Comparison of ENCODE assay signal across 7 cellular contexts in genomic region chr16:75491876-75492275, GRCh38. TPM values are rescaled to one million over a fixed set of nuclear protein-coding genes. Genes with fewer than 3 reads are reported as not detected.
DNase-seq lines count a peak whose midpoint lies in the region; ATAC-seq and TF ChIP-seq lines count a peak whose summit lies in the region.
"Had no signal": no experiment of that assay in that cellular context is flagged by ENCODE, and none has a peak within 500 bp of the region (broad histone marks: within the 10 kb centered on the region; RNA-seq: fewer than 3 reads in every experiment).

No MANE protein-coding gene starts in this region.

- TF ChIP-seq CTCF in astrocyte of the cerebellum (IDR thresholded peaks at IDR 0.05; ENCODE audit: low read depth, low read length, missing control alignments): peak; percentile 12

- peak; percentile 79 for DNase-seq in A172 (ENCODE audit: low spot score)
- peak; percentile 46 for DNase-seq in HuH-7.5 (ENCODE audit: low spot score)
- no peak for DNase-seq in astrocyte of the cerebellum (ENCODE audit: low read depth)
- DNase-seq in NCI-H1930 (lab: John Stamatoyannopoulos, UW): no peak
- no peak for DNase-seq in central memory CD4-positive, alpha-beta T cell

- no peak for ATAC-seq in HG02885 (IDR thresholded peaks at IDR 0.05; ENCODE audit: poor library complexity, unreplicated experiment)
- ATAC-seq: stimulated activated memory B cell treated with anti-CD40 and anti-IgM and Interleukin-4, amounts not matched to agents 10 μg/mL and 1 μg/mL and 100 μg/mL, for 72 hours had no signal

- no peak overlapping the region for H3K4me3 ChIP-seq in astrocyte of the cerebellum (ENCODE audit: low read depth, low read length)

- in situ Hi-C loops in astrocyte of the cerebellum (cut with HindIII; ENCODE audit: low sequenced_read_pairs): no loop called here

RNA-seq across cellular contexts. Expression of gene CHST6, which starts 3.4 kb away (rescaled TPM):
- not detected in 2 replicates for total RNA-seq in A172 (2014; rRNA removed; shearing (Covaris generic))

RNA-seq across cellular contexts. Expression of gene TMEM170A, which starts 27.4 kb away (rescaled TPM):
- 9.7 and 19.9 TPM in 2 replicates for total RNA-seq in A172 (2014; rRNA removed; shearing (Covaris generic))

RNA-seq across cellular contexts. Expression of gene CHST5, which starts 44.0 kb away (rescaled TPM):
- not detected in 2 replicates for total RNA-seq in A172 (2014; rRNA removed; shearing (Covaris generic))

RNA-seq across cellular contexts. Expression of gene CFDP1, which starts 58.6 kb away (rescaled TPM):
- 45.0 and 54.0 TPM in 2 replicates for total RNA-seq in A172 (2014; rRNA removed; shearing (Covaris generic))

Comparison
In these comparisons a context has a peak if more than half of its experiments do, and no peak if none do; other contexts are left out.
1. DNase-seq: peak in A172 (single experiment) and HuH-7.5 (single experiment); none in astrocyte of the cerebellum (single experiment), NCI-H1930 (0 of 2) and central memory CD4-positive, alpha-beta T cell (single experiment).